14 cellular contexts compared by ENCODE assay signal in genomic region chr15:87121357-87121756, GRCh38.
"Had no signal": no experiment of that assay in that cellular context is flagged by ENCODE, and none has a peak within 500 bp of the region (broad histone marks: within the 10 kb centered on the region; RNA-seq: fewer than 3 reads in every experiment).

No MANE protein-coding gene starts in this region.

- H3K4me3 ChIP-seq: left lung, thyroid gland had no signal

- H3K27me3 ChIP-seq: left lung, neutrophil, thyroid gland had no signal

- H3K9ac ChIP-seq: parathyroid adenoma had no signal

- DNase-seq: activated CD4-positive, alpha-beta T cell treated with anti-CD3 and anti-CD28 coated beads, Interleukin-2, amount 10 ng/mL, durations not matched to agents 7 days and 5 days; activated CD4-positive, CD25-positive, alpha-beta regulatory T cell; activated naive CD4-positive, alpha-beta T cell; activated naive CD8-positive, alpha-beta T cell treated with anti-CD3 and anti-CD28 coated beads, Interleukin-2, amount 10 ng/mL, durations not matched to agents 7 days and 5 days; anterior cingulate cortex; dermis blood vessel endothelial cell; effector memory CD8-positive, alpha-beta T cell; left lung; natural killer cell; stimulated activated CD4-positive, alpha-beta T cell treated with anti-CD3 and anti-CD28 coated beads, Interleukin-2, amount 100 ng/mL, for 48 hours; thyroid gland had no signal

- H2AFZ ChIP-seq: parathyroid adenoma had no signal

- ATAC-seq: effector memory CD8-positive, alpha-beta T cell; left lung; natural killer cell; stimulated activated memory B cell treated with anti-CD40 and anti-IgM and Interleukin-4, amounts not matched to agents 10 μg/mL and 1 μg/mL and 100 μg/mL, for 72 hours had no signal

- H3K4me1 ChIP-seq: left lung, parathyroid adenoma, thyroid gland had no signal

- H3K79me2 ChIP-seq: parathyroid adenoma had no signal

- H3K36me3 ChIP-seq: left lung, neutrophil, thyroid gland had no signal

- H3K27ac ChIP-seq: left lung, neutrophil, parathyroid adenoma, thyroid gland had no signal

- H3K9me3 ChIP-seq: neutrophil, thyroid gland had no signal
